ENCODE assay signal across 8 cellular contexts in the genomic region with DNA sequence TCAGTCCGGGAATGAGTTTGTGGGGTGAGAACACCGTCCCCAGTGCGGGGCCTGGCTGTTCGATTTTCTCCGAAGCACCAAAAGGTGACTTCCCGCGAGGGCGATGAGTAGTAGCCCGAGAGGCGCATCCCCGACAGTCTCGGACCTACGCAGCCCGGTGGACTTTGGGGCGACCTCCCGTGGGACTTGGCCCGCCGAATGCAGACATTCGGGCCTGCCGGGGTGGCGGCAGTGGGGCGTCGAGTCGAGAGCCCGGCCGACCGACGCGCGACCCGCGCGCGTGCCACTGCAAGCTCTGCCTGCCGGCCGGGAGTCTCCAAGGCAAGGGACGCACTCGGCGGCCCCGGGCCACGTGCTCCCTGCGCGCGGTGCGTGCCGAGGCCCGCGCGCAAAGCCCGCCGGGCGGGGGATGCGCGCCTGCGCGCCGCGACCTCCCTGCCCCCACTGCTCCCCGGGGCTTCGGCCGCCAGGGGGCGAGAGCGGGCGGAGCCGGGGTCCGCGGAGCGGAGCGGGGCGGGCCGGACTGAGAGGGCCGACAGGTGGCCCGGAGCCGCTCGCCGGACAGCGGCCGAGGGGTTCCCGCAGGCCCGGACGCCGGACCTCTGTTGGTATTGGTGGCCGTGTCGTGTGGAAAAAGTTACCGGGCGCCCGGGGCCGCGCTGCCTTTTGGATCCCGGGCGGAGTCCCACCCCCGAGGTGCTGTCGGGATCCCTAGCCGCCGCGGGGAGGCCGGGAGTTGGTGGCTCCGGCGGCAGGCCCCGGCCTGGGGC. TPM values are rescaled to one million over a fixed set of nuclear protein-coding genes. Genes with fewer than 3 reads are reported as not detected.
A peak's percentile ranks its signal among the peaks of the same experiment; 100 is the strongest.
DNase-seq lines count a peak whose midpoint lies in the region; ATAC-seq and TF ChIP-seq lines count a peak whose summit lies in the region.

No MANE protein-coding gene starts in this region.

- H3K9me3 ChIP-seq in mucosa of descending colon, result no peaks in the 10 kb centered on the region

- intact Hi-C loops in mucosa of descending colon (cut with DNase I, micrococcal nuclease), result loop anchor here in 1 of 2 donors (2.0 kb wide), 1 partner anchor 97 kb away; no protein-coding TSS in a partner anchor

- DNase-seq in NCI-H2081 (lab: John Stamatoyannopoulos, UW), result peak; percentile 78 to 84
- DNase-seq in NCI-H2081 treated with DMSO at 0.1 percent for 48 hours (lab: John Stamatoyannopoulos, UW), result no peak
- DNase-seq in NOMO-1 treated with DMSO at 0.1 percent for 48 hours (lab: John Stamatoyannopoulos, UW; ENCODE audit: unreplicated experiment), result peak; percentile 66
- peak; percentile 75 for DNase-seq in activated T-cell treated with anti-CD3 and anti-CD28 coated beads for 4 hours
- DNase-seq in epithelial cell of prostate (ENCODE audit: low read depth, low spot score), result peak; percentile 36
- DNase-seq in mucosa of descending colon, result peak; percentile 86 to 96 (median 90)
- peak; percentile 70 to 71 for DNase-seq in stimulated activated CD8-positive, alpha-beta memory T cell treated with anti-CD3 and anti-CD28 coated beads, Interleukin-2, amount 100 ng/mL, for 1 hour (ENCODE audit: low read depth in 2 of 2)

- ATAC-seq in HG03108 (IDR thresholded peaks at IDR 0.05; ENCODE audit: unreplicated experiment) (peak; percentile 15), mucosa of descending colon (peak; percentile 42)

- peaks cover 5% of the 10 kb centered on the region for H3K36me3 ChIP-seq in mucosa of descending colon (ENCODE audit: low read depth)

- peak; percentile 95 for TF ChIP-seq CTCF in mucosa of descending colon (IDR thresholded peaks at IDR 0.05)

- peak overlapping the region; percentile 95 for H3K27ac ChIP-seq in epithelial cell of prostate

- H3K4me1 ChIP-seq in mucosa of descending colon (ENCODE audit: low read depth), result peaks cover 26% of the 10 kb centered on the region

- peak overlapping the region; percentile 100 for H3K4me3 ChIP-seq in mucosa of descending colon

RNA-seq across cellular contexts. Expression of a gene that starts 1.8 kb away (rescaled TPM):
- 1,000 to 10,000 TPM in 1 of 3 donors, 100 to 1,000 TPM in 2; 838 to 1,158 (median 963) TPM for total RNA-seq in mucosa of descending colon
